In genomic region chr7:119999743-120000475, GRCh38 we compare ENCODE assay signal across 17 cellular contexts.
"Had no signal": no experiment of that assay in that cellular context is flagged by ENCODE, and none has a peak within 500 bp of the region (broad histone marks: within the 10 kb centered on the region; RNA-seq: fewer than 3 reads in every experiment).

No MANE protein-coding gene starts in this region.

- H3K4me3 ChIP-seq: thoracic aorta, upper lobe of left lung had no signal

- H3K4me1 Mint-ChIP-seq: activated CD4-positive, alpha-beta T cell treated with anti-CD3 and anti-CD28 coated beads, Interleukin-2, amount 10 ng/mL, durations not matched to agents 7 days and 5 days; immature natural killer cell; memory B cell; nephron; stimulated activated naive B cell treated with anti-CD40 and anti-IgM and Interleukin-4, amounts not matched to agents 10 μg/mL and 1 μg/mL and 100 μg/mL, for 72 hours had no signal

- H3K4me1 ChIP-seq: upper lobe of left lung had no signal

- H3K27ac ChIP-seq: thoracic aorta, upper lobe of left lung had no signal

- H3K36me3 ChIP-seq: thoracic aorta, upper lobe of left lung had no signal

- H3K27ac Mint-ChIP-seq: activated CD4-positive, alpha-beta T cell treated with anti-CD3 and anti-CD28 coated beads, Interleukin-2, amount 10 ng/mL, durations not matched to agents 7 days and 5 days; activated CD8-positive, alpha-beta T cell treated with anti-CD3 and anti-CD28 coated beads, Interleukin-2, amount 10 ng/mL, durations not matched to agents 7 days and 5 days; activated naive CD4-positive, alpha-beta T cell treated with anti-CD3 and anti-CD28 coated beads for 36 hours; immature natural killer cell; memory B cell; nephron; stimulated activated naive B cell treated with anti-CD40 and anti-IgM and Interleukin-4, amounts not matched to agents 10 μg/mL and 1 μg/mL and 100 μg/mL, for 72 hours; T-helper 1 cell treated with Interleukin-12 subunit alpha and Interleukin-12 subunit beta and Interleukin-4 antibody, amounts not matched to agents 30 μg/mL and 1 μg/mL, for 36 hours had no signal

- FAIRE-seq: colon had no signal

- DNase-seq: activated CD4-positive, alpha-beta T cell treated with anti-CD3 and anti-CD28 coated beads, Interleukin-2, amount 10 ng/mL, durations not matched to agents 7 days and 5 days; activated CD8-positive, alpha-beta T cell treated with anti-CD3 and anti-CD28 coated beads, Interleukin-2, amount 10 ng/mL, durations not matched to agents 7 days and 5 days; activated naive CD4-positive, alpha-beta T cell treated with anti-CD3 and anti-CD28 coated beads for 36 hours; activated T-cell treated with anti-CD3 and anti-CD28 coated beads, Interleukin-2, amount 50 U/mL, for 4 hours; aorta; erythroblast; immature natural killer cell; nucleus accumbens; retina; stimulated activated naive B cell treated with anti-CD40 and anti-IgM and Interleukin-4, amounts not matched to agents 10 μg/mL and 1 μg/mL and 100 μg/mL, for 72 hours; upper lobe of left lung had no signal

- H3K9me3 ChIP-seq: upper lobe of left lung had no signal

- H3K27me3 Mint-ChIP-seq: activated CD4-positive, alpha-beta T cell treated with anti-CD3 and anti-CD28 coated beads, Interleukin-2, amount 10 ng/mL, durations not matched to agents 7 days and 5 days; memory B cell; stimulated activated naive B cell treated with anti-CD40 and anti-IgM and Interleukin-4, amounts not matched to agents 10 μg/mL and 1 μg/mL and 100 μg/mL, for 72 hours had no signal

- H3K36me3 Mint-ChIP-seq: immature natural killer cell; memory B cell; stimulated activated naive B cell treated with anti-CD40 and anti-IgM and Interleukin-4, amounts not matched to agents 10 μg/mL and 1 μg/mL and 100 μg/mL, for 72 hours had no signal

- H3K27me3 ChIP-seq: upper lobe of left lung had no signal

- H3K4me3 Mint-ChIP-seq: activated CD4-positive, alpha-beta T cell treated with anti-CD3 and anti-CD28 coated beads, Interleukin-2, amount 10 ng/mL, durations not matched to agents 7 days and 5 days; activated CD8-positive, alpha-beta T cell treated with anti-CD3 and anti-CD28 coated beads, Interleukin-2, amount 10 ng/mL, durations not matched to agents 7 days and 5 days; activated naive CD4-positive, alpha-beta T cell treated with anti-CD3 and anti-CD28 coated beads for 36 hours; activated T-cell treated with anti-CD3 and anti-CD28 coated beads, Interleukin-2, amount 50 U/mL, for 4 hours; immature natural killer cell; memory B cell; nephron; stimulated activated naive B cell treated with anti-CD40 and anti-IgM and Interleukin-4, amounts not matched to agents 10 μg/mL and 1 μg/mL and 100 μg/mL, for 72 hours; T-helper 1 cell treated with Interleukin-12 subunit alpha and Interleukin-12 subunit beta and Interleukin-4 antibody, amounts not matched to agents 30 μg/mL and 1 μg/mL, for 36 hours had no signal

- ATAC-seq: activated CD4-positive, CD25-positive, alpha-beta regulatory T cell treated with anti-CD3 and anti-CD28 coated beads, Interleukin-2, amount 50 U/mL, for 24 hours; activated CD8-positive, alpha-beta T cell treated with anti-CD3 and anti-CD28 coated beads, Interleukin-2, amount 10 ng/mL, durations not matched to agents 7 days and 5 days; activated T-cell treated with anti-CD3 and anti-CD28 coated beads, Interleukin-2, amount 50 U/mL, for 4 hours; stimulated activated naive B cell treated with anti-CD40 and anti-IgM and Interleukin-4, amounts not matched to agents 10 μg/mL and 1 μg/mL and 100 μg/mL, for 72 hours had no signal
